ENCODE assay signal across 19 cellular contexts in genomic region chr9:83471223-83471622, GRCh38.
DNase-seq lines count a peak whose midpoint lies in the region; ATAC-seq and TF ChIP-seq lines count a peak whose summit lies in the region.
"Had no signal": no experiment of that assay in that cellular context is flagged by ENCODE, and none has a peak within 500 bp of the region (broad histone marks: within the 10 kb centered on the region; RNA-seq: fewer than 3 reads in every experiment).

No MANE protein-coding gene starts in this region.

- POLR2A ChIA-PET in PC-9 (lab: Charles Lee; ENCODE audit: unreplicated experiment) = no interaction called here

- peak in 1 of 4 donors; percentile 42 for ATAC-seq in psoas muscle

- no peak overlapping the region for H3K4me3 ChIP-seq in PC-9
- H3K4me3 ChIP-seq in fibroblast of villous mesenchyme (ENCODE audit: low read depth, low read length) = no peak overlapping the region
- no peak overlapping the region for H3K4me3 ChIP-seq in psoas muscle
- H3K4me3 ChIP-seq: cardiac muscle cell, tibial artery had no signal

- 68 to 85% (median 78%) methylated on average over 4 of the region's 4 CpGs for WGBS in psoas muscle, 3 donors

- H3K79me2 ChIP-seq in PC-9 (ENCODE audit: low read depth) = no peaks in the 10 kb centered on the region

- DNase-seq in CD14-positive monocyte (ENCODE audit: low spot score) (peak; percentile 58), PC-9 (no peak), fibroblast of villous mesenchyme (ENCODE audit: low read depth) (peak; percentile 22), psoas muscle (no peak), GM19240 (ENCODE audit: insufficient read length, low spot score) (no peak), activated gamma-delta T cell (lab: John Stamatoyannopoulos, UW) (no peak), medulla oblongata (ENCODE audit: extremely low spot score) (no peak), NCI-H2029 treated with DMSO at 0.1 percent for 48 hours (lab: John Stamatoyannopoulos, UW) (no peak)
- DNase-seq: activated CD4-positive, alpha-beta T cell treated with anti-CD3 and anti-CD28 coated beads, Interleukin-2, amount 10 ng/mL, durations not matched to agents 7 days and 5 days; activated naive CD8-positive, alpha-beta T cell treated with anti-CD3 and anti-CD28 coated beads, Interleukin-2, amount 10 ng/mL, durations not matched to agents 7 days and 5 days; activated T-cell treated with anti-CD3 and anti-CD28 coated beads, Interleukin-2, amount 50 U/mL, for 1 hour; HCEC 1CT; immature natural killer cell; mesenchymal stem cell; NCI-H1048; stimulated activated CD4-positive, alpha-beta T cell treated with anti-CD3 and anti-CD28 coated beads, Interleukin-4, amount 100 ng/mL, for 4 hours; tibial artery had no signal

- H3K27me3 ChIP-seq in PC-9 (ENCODE audit: insufficient read depth, low read depth) (no peaks in the 10 kb centered on the region), psoas muscle (ENCODE audit: insufficient read depth in 3 of 3, low read length in 2 of 3) (no peaks in the 10 kb centered on the region)
- H3K27me3 ChIP-seq: cardiac muscle cell, tibial artery had no signal

- H2AFZ ChIP-seq in PC-9 = no peak overlapping the region

- peak overlapping the region; percentile 43 to 89 for H3K4me3 Mint-ChIP-seq in CD14-positive monocyte
- H3K4me3 Mint-ChIP-seq: activated CD4-positive, alpha-beta T cell treated with anti-CD3 and anti-CD28 coated beads, Interleukin-2, amount 10 ng/mL, durations not matched to agents 7 days and 5 days; activated naive CD8-positive, alpha-beta T cell treated with anti-CD3 and anti-CD28 coated beads, Interleukin-2, amount 10 ng/mL, durations not matched to agents 7 days and 5 days; neural crest cell had no signal

- H3K9me3 Mint-ChIP-seq in CD14-positive monocyte = peaks cover 0 to 6% (median 0%) of the 10 kb centered on the region in 7 donors
- H3K9me3 Mint-ChIP-seq: activated CD4-positive, alpha-beta T cell treated with anti-CD3 and anti-CD28 coated beads, Interleukin-2, amount 10 ng/mL, durations not matched to agents 7 days and 5 days; immature natural killer cell had no signal

- H3K27ac ChIP-seq in PC-9 (peak overlapping the region; percentile 88), psoas muscle (peak overlapping the region; percentile 25)
- H3K27ac ChIP-seq: cardiac muscle cell, tibial artery had no signal

- no peaks in the 10 kb centered on the region for H3K36me3 ChIP-seq in PC-9 (ENCODE audit: low read depth)
- H3K36me3 ChIP-seq in psoas muscle (ENCODE audit: insufficient read depth in 1 of 2, low read depth in 1 of 2) = no peaks in the 10 kb centered on the region
- H3K36me3 ChIP-seq: cardiac muscle cell, tibial artery had no signal

- peaks cover 0 to 2% of the 10 kb centered on the region in 2 donors for H3K36me3 Mint-ChIP-seq in CD14-positive monocyte
- H3K36me3 Mint-ChIP-seq: immature natural killer cell had no signal

- H3K9me2 ChIP-seq in PC-9 (ENCODE audit: insufficient read depth) = no peaks in the 10 kb centered on the region

- peaks cover 58% of the 10 kb centered on the region for H3K4me1 Mint-ChIP-seq in CD14-positive monocyte

- H3K4me1 ChIP-seq in PC-9 (replicated peaks; ENCODE audit: insufficient read depth) = peaks cover 50% of the 10 kb centered on the region
- peaks cover 8% of the 10 kb centered on the region for H3K4me1 ChIP-seq in psoas muscle

- intact Hi-C loops in CD14-positive monocyte (cut with micrococcal nuclease) (loop anchor here (5.0 to 10.0 kb wide), 4 partner anchors 36 to 236 kb away; partner anchors contain the start of genes FRMD3 (in 1 of the 2) and UBQLN1 (in 1 of the 2)), PC-9 (cut with micrococcal nuclease; ENCODE audit: unreplicated experiment) (loop anchor here (5.0 to 10.0 kb wide), 2 partner anchors 66 to 86 kb away; partner anchors contain the start of gene FRMD3), psoas muscle (cut with DNase I) (no loop called here)

- BruUV-seq in PC-9 (replicated peaks; lab: Mats Ljungman, UMichigan) = no TSS peak

- no peaks in the 10 kb centered on the region for H4K20me1 ChIP-seq in PC-9 (ENCODE audit: insufficient read depth)

- H3K27ac Mint-ChIP-seq in CD14-positive monocyte = peak overlapping the region; percentile 98 to 100 (median 99)
- H3K27ac Mint-ChIP-seq: activated CD4-positive, alpha-beta T cell treated with anti-CD3 and anti-CD28 coated beads, Interleukin-2, amount 10 ng/mL, durations not matched to agents 7 days and 5 days; activated naive CD8-positive, alpha-beta T cell treated with anti-CD3 and anti-CD28 coated beads, Interleukin-2, amount 10 ng/mL, durations not matched to agents 7 days and 5 days had no signal

- H3K27me3 Mint-ChIP-seq in CD14-positive monocyte (ENCODE audit: low read depth in 3 of 3) = no peaks in the 10 kb centered on the region
- H3K27me3 Mint-ChIP-seq: activated CD4-positive, alpha-beta T cell treated with anti-CD3 and anti-CD28 coated beads, Interleukin-2, amount 10 ng/mL, durations not matched to agents 7 days and 5 days; activated naive CD8-positive, alpha-beta T cell treated with anti-CD3 and anti-CD28 coated beads, Interleukin-2, amount 10 ng/mL, durations not matched to agents 7 days and 5 days had no signal

- CTCF ChIA-PET in PC-9 (lab: Charles Lee) = interaction anchor here (0.6 kb wide), 1 partner anchor 1565 kb away, joined by 6 read pairs; no protein-coding TSS in a partner anchor

- H3F3A ChIP-seq in PC-9 (ENCODE audit: insufficient read depth, low read depth) = peaks cover 30% of the 10 kb centered on the region

- peak overlapping the region; percentile 58 for H3K4me2 ChIP-seq in PC-9

- H3K9me3 ChIP-seq in PC-9 (ENCODE audit: insufficient read depth, low read depth) = no peaks in the 10 kb centered on the region
- H3K9me3 ChIP-seq in psoas muscle = no peaks in the 10 kb centered on the region
- H3K9me3 ChIP-seq: tibial artery had no signal

- TF ChIP-seq CTCF in CD14-positive monocyte (IDR thresholded peaks at IDR 0.05) (no peak), PC-9 (conservative IDR thresholded peaks at IDR 0.05) (no peak), fibroblast of villous mesenchyme (IDR thresholded peaks at IDR 0.05; ENCODE audit: insufficient read depth, low read depth, low read length) (no peak), psoas muscle (IDR thresholded peaks at IDR 0.05) (no peak)

Comparison
In these comparisons a context has a peak if more than half of its experiments do, and no peak if none do; other contexts are left out.
1. DNase-seq: peak in CD14-positive monocyte (single experiment) and fibroblast of villous mesenchyme (single experiment); none in PC-9 (0 of 2), psoas muscle (0 of 2), GM19240 (single experiment), activated gamma-delta T cell (single experiment), medulla oblongata (single experiment) and NCI-H2029 treated with DMSO at 0.1 percent for 48 hours (single experiment).
2. intact Hi-C loops: an anchor here in CD14-positive monocyte (5.0 to 10.0 kb wide) and PC-9 (5.0 to 10.0 kb wide); none called in psoas muscle.